Comparison of ENCODE assay signal across 8 cellular contexts in the genomic region with DNA sequence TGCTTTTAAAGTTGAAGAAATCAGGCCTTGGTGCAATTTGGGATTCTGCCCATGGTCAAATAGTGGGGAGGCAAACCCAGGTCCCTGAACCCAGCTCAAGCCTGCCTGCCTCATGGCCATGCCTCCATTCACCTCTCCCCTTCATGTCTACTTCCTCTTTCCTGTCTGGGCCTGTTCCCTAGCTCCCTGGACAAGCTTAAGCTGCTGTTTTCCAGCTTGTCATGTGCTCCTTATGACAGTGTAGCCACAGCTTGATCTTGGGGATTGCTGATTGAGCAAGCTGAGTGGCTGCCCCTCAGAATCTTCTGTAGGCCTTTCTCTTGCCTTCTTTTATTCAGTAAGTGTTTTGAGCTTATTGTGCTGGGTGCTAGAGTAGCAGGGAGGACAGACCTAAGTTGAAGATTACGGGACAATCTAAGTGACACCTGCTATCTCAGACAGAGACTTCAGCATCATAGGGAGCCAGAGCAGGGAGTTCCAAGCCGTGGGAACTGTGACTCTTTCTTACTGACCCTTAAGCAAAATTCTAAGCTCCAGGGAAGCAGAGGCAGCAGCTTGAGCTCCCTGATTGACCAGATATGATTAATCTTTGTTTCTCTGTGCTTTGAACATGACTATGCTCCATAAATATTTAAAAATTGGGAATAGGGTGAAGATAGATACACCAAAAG. TPM values are rescaled to one million over a fixed set of nuclear protein-coding genes. Genes with fewer than 3 reads are reported as not detected.
DNase-seq lines count a peak whose midpoint lies in the region; ATAC-seq and TF ChIP-seq lines count a peak whose summit lies in the region.

No MANE protein-coding gene starts in this region.

- peak; percentile 11 to 23 for DNase-seq in activated CD4-positive, alpha-beta T cell treated with anti-CD3 and anti-CD28 coated beads for 4 hours
- DNase-seq in activated CD4-positive, alpha-beta T cell treated with anti-CD3 and anti-CD28 coated beads, Interleukin-2, amount 50 U/mL, for 4 hours: no peak
- peak in 2 of 3 donors; percentile 57 to 62 for DNase-seq in Peyer's patch
- DNase-seq in astrocyte of the hippocampus (ENCODE audit: low read depth, low spot score): peak; percentile 6
- DNase-seq in left kidney (ENCODE audit: low read depth, low spot score): peak; percentile 18
- peak; percentile 56 for DNase-seq in stimulated activated CD8-positive, alpha-beta memory T cell treated with anti-CD3 and anti-CD28 coated beads, Interleukin-4, amount 100 ng/mL, for 48 hours

- peaks cover 6 to 36% (median 7%) of the 10 kb centered on the region in 4 donors for H3K4me1 ChIP-seq in Peyer's patch

- H3K27ac ChIP-seq in Peyer's patch: peak overlapping the region; percentile 79 to 95 (median 88)

- H3K9me3 ChIP-seq in Peyer's patch: no peaks in the 10 kb centered on the region

- H3K27me3 ChIP-seq in Peyer's patch: no peaks in the 10 kb centered on the region

- no peaks in the 10 kb centered on the region for H3K36me3 ChIP-seq in Peyer's patch

- H3K4me3 ChIP-seq in Peyer's patch: peak overlapping the region; percentile 41 to 59 (median 48)

- ATAC-seq in HG02973 (IDR thresholded peaks at IDR 0.05; ENCODE audit: unreplicated experiment) (peak; percentile 22), GM18520 (IDR thresholded peaks at IDR 0.05; ENCODE audit: unreplicated experiment) (no peak)

- TF ChIP-seq CTCF in Peyer's patch (IDR thresholded peaks at IDR 0.05): no peak

- TF ChIP-seq POLR2A in Peyer's patch (IDR thresholded peaks at IDR 0.05): no peak

RNA-seq across cellular contexts. Expression of a gene that starts 0.5 kb away (rescaled TPM):
- total RNA-seq in Peyer's patch: 1 to 10 TPM; 4.0 to 9.7 (median 6.0) TPM

RNA-seq across cellular contexts. Expression of a gene that starts 10.6 kb away (rescaled TPM):
- 10 to 100 TPM; 15.4 to 21.2 (median 17.3) TPM for total RNA-seq in Peyer's patch

RNA-seq across cellular contexts. Expression of a gene that starts 55.2 kb away (rescaled TPM):
- total RNA-seq in Peyer's patch: 10 to 100 TPM in 1 of 4 donors, 1 to 10 TPM in 3; 6.3 to 10.7 (median 8.2) TPM

Comparison
In these comparisons a context has a peak if more than half of its experiments do, and no peak if none do; other contexts are left out.
1. DNase-seq: peak in activated CD4-positive, alpha-beta T cell treated with anti-CD3 and anti-CD28 coated beads for 4 hours (2 of 2), Peyer's patch (2 of 3), astrocyte of the hippocampus (single experiment), left kidney (single experiment) and stimulated activated CD8-positive, alpha-beta memory T cell treated with anti-CD3 and anti-CD28 coated beads, Interleukin-4, amount 100 ng/mL, for 48 hours (single experiment); none in activated CD4-positive, alpha-beta T cell treated with anti-CD3 and anti-CD28 coated beads, Interleukin-2, amount 50 U/mL, for 4 hours (0 of 2).